ENCODE assay signal across 9 cellular contexts in the genomic region with DNA sequence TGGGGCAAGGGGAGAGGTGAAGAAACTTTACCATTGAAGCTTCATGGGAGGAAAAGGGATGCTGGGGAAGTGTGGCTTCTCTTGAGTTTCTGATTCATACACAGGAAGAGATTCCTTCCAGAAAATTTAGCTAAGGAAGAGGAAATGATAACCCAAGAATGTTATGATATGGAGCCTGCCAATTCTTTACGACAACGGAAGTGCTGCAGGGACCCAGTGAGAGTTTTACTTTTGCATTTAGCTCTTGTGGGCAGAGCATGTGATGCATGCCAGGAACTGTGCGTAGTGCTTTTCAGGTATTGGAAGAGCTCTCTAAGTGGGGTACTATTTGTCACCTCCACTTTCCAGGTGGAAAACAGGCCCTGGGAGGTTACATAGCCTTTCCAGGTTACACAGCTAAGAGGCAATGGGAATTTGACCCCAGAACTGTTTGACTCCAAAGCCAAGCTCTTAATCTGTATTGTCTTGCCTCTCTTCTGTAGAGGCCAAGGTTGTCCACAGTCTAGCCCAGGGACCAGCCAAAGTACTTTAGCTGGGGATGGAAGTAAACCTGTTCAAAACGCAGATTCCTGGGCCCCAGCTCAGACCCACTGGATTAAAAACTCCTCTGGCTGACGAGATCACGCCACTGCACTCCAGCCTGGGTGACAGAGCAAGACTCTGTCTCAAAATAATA. TPM values are rescaled to one million over a fixed set of nuclear protein-coding genes. Genes with fewer than 3 reads are reported as not detected.
DNase-seq lines count a peak whose midpoint lies in the region; ATAC-seq and TF ChIP-seq lines count a peak whose summit lies in the region.
"Had no signal": no experiment of that assay in that cellular context is flagged by ENCODE, and none has a peak within 500 bp of the region (broad histone marks: within the 10 kb centered on the region; RNA-seq: fewer than 3 reads in every experiment).

No MANE protein-coding gene starts in this region.

- H3K9me3 Mint-ChIP-seq in activated CD4-positive, alpha-beta T cell treated with anti-CD3 and anti-CD28 coated beads for 36 hours (ENCODE audit: low read depth) = no peaks in the 10 kb centered on the region
- peaks cover 0 to 3% of the 10 kb centered on the region in 2 donors for H3K9me3 Mint-ChIP-seq in stimulated activated naive B cell treated with anti-CD40 and anti-IgM and Interleukin-4, amounts not matched to agents 10 μg/mL and 1 μg/mL and 100 μg/mL, for 72 hours

- no peaks in the 10 kb centered on the region for H3K27me3 Mint-ChIP-seq in activated CD4-positive, alpha-beta T cell treated with anti-CD3 and anti-CD28 coated beads for 36 hours
- no peaks in the 10 kb centered on the region for H3K27me3 Mint-ChIP-seq in stimulated activated naive B cell treated with anti-CD40 and anti-IgM and Interleukin-4, amounts not matched to agents 10 μg/mL and 1 μg/mL and 100 μg/mL, for 72 hours

- POLR2A ChIA-PET in activated CD4-positive, alpha-beta T cell treated with anti-CD3 and anti-CD28 coated beads for 36 hours (lab: Charles Lee) = interaction anchor here (0.6 to 1.5 kb wide), 6 partner anchors 9 to 126 kb away, joined by 3 to 7 read pairs (median 5); no protein-coding TSS in a partner anchor

- no peak overlapping the region for H3K4me3 ChIP-seq in OCI-LY3 (ENCODE audit: low read length)
- H3K4me3 ChIP-seq: A549 had no signal

- no peak overlapping the region for H3K27ac ChIP-seq in OCI-LY3 (ENCODE audit: low read length)
- H3K27ac ChIP-seq in epithelial cell of prostate = peak overlapping the region; percentile 79
- H3K27ac ChIP-seq: A549 had no signal

- H3K4me1 Mint-ChIP-seq in activated CD4-positive, alpha-beta T cell treated with anti-CD3 and anti-CD28 coated beads for 36 hours = peaks cover 74% of the 10 kb centered on the region
- peaks cover 42 to 71% of the 10 kb centered on the region in 2 donors for H3K4me1 Mint-ChIP-seq in stimulated activated naive B cell treated with anti-CD40 and anti-IgM and Interleukin-4, amounts not matched to agents 10 μg/mL and 1 μg/mL and 100 μg/mL, for 72 hours

- CTCF ChIA-PET in activated CD4-positive, alpha-beta T cell treated with anti-CD3 and anti-CD28 coated beads for 36 hours (lab: Charles Lee) = interaction anchor here (0.5 to 2.9 kb wide), 13 partner anchors 8 to 190 kb away, joined by 3 to 20 read pairs (median 6); no protein-coding TSS in a partner anchor

- H3K36me3 Mint-ChIP-seq in activated CD4-positive, alpha-beta T cell treated with anti-CD3 and anti-CD28 coated beads for 36 hours (ENCODE audit: low read depth) = peaks cover 7% of the 10 kb centered on the region
- peaks cover 6 to 38% of the 10 kb centered on the region in 2 donors for H3K36me3 Mint-ChIP-seq in stimulated activated naive B cell treated with anti-CD40 and anti-IgM and Interleukin-4, amounts not matched to agents 10 μg/mL and 1 μg/mL and 100 μg/mL, for 72 hours

- H3K9ac ChIP-seq in OCI-LY3 (ENCODE audit: low read length) = no peak overlapping the region

- no peaks in the 10 kb centered on the region for H3K27me3 ChIP-seq in OCI-LY3 (ENCODE audit: low read depth, low read length)

- H3K4me1 ChIP-seq in OCI-LY3 (ENCODE audit: low read length) = peaks cover 35% of the 10 kb centered on the region

- peak overlapping the region; percentile 28 for H3K4me3 Mint-ChIP-seq in activated CD4-positive, alpha-beta T cell treated with anti-CD3 and anti-CD28 coated beads for 36 hours
- peak overlapping the region; percentile 7 to 17 for H3K4me3 Mint-ChIP-seq in stimulated activated naive B cell treated with anti-CD40 and anti-IgM and Interleukin-4, amounts not matched to agents 10 μg/mL and 1 μg/mL and 100 μg/mL, for 72 hours

- peak overlapping the region; percentile 32 for H3K4me2 ChIP-seq in OCI-LY3 (ENCODE audit: low read length)
- H3K4me2 ChIP-seq: A549 had no signal

- H2AFZ ChIP-seq in OCI-LY3 (ENCODE audit: low read depth, low read length) = no peak overlapping the region

- peak overlapping the region; percentile 92 for H3K27ac Mint-ChIP-seq in activated CD4-positive, alpha-beta T cell treated with anti-CD3 and anti-CD28 coated beads for 36 hours
- peak overlapping the region; percentile 91 for H3K27ac Mint-ChIP-seq in stimulated activated naive B cell treated with anti-CD40 and anti-IgM and Interleukin-4, amounts not matched to agents 10 μg/mL and 1 μg/mL and 100 μg/mL, for 72 hours

- TF ChIP-seq CTCF in OCI-LY3 (IDR thresholded peaks at IDR 0.05; ENCODE audit: low read depth, low read length) = no peak

- peak; percentile 70 for DNase-seq in activated CD4-positive, alpha-beta T cell treated with anti-CD3 and anti-CD28 coated beads for 36 hours
- DNase-seq in activated CD4-positive, alpha-beta T cell treated with anti-CD3 and anti-CD28 coated beads for 1 hour = no peak
- DNase-seq in epithelial cell of prostate (ENCODE audit: low read depth, low spot score) (peak; percentile 27), HT-29 (ENCODE audit: low spot score) (no peak), GF-D8 (lab: John Stamatoyannopoulos, UW) (no peak), NCI-H1105 (lab: John Stamatoyannopoulos, UW) (no peak)
- DNase-seq in stimulated activated naive B cell treated with anti-CD40 and anti-IgM and Interleukin-4, amounts not matched to agents 10 μg/mL and 1 μg/mL and 100 μg/mL, for 72 hours = no peak

- peaks cover 5% of the 10 kb centered on the region for H3K36me3 ChIP-seq in OCI-LY3 (replicated peaks; ENCODE audit: low read depth, low read length)

- ATAC-seq in activated CD4-positive, alpha-beta T cell treated with anti-CD3 and anti-CD28 coated beads for 36 hours = peak; percentile 94
- ATAC-seq in stimulated activated naive B cell treated with anti-CD40 and anti-IgM and Interleukin-4, amounts not matched to agents 10 μg/mL and 1 μg/mL and 100 μg/mL, for 72 hours (replicated peaks) = peak; percentile 79 to 84
- ATAC-seq: A549 had no signal

- intact Hi-C loops in activated CD4-positive, alpha-beta T cell treated with anti-CD3 and anti-CD28 coated beads for 36 hours (cut with DNase I, micrococcal nuclease) = no loop called here

- no peaks in the 10 kb centered on the region for H4K20me1 ChIP-seq in OCI-LY3 (ENCODE audit: insufficient read depth, low read length)

- no peaks in the 10 kb centered on the region for H3K9me3 ChIP-seq in OCI-LY3 (ENCODE audit: insufficient read depth, low read length)

- peaks cover 60% of the 10 kb centered on the region for H3K79me2 ChIP-seq in OCI-LY3 (ENCODE audit: low read length)

RNA-seq across cellular contexts. Expression of a gene that starts 23.0 kb away (rescaled TPM):
- total RNA-seq in activated CD4-positive, alpha-beta T cell treated with anti-CD3 and anti-CD28 coated beads for 36 hours = 10 to 100 TPM; 41.1 to 67.0 TPM
- 20.2 and 30.7 TPM in 2 replicates for total RNA-seq in HT-29 (2014; rRNA removed; shearing (Covaris generic))

Comparison
In these comparisons a context has a peak if more than half of its experiments do, and no peak if none do; other contexts are left out.
1. DNase-seq: peak in activated CD4-positive, alpha-beta T cell treated with anti-CD3 and anti-CD28 coated beads for 36 hours (single experiment) and epithelial cell of prostate (single experiment); none in activated CD4-positive, alpha-beta T cell treated with anti-CD3 and anti-CD28 coated beads for 1 hour (single experiment), stimulated activated naive B cell treated with anti-CD40 and anti-IgM and Interleukin-4, amounts not matched to agents 10 μg/mL and 1 μg/mL and 100 μg/mL, for 72 hours (single experiment), HT-29 (single experiment), GF-D8 (single experiment) and NCI-H1105 (single experiment).